Comparison of ENCODE assay signal across 1 cellular context in genomic region chr17:40538936-40539705, GRCh38.
TF ChIP-seq lines count a peak whose summit lies in the region.

No MANE protein-coding gene starts in this region.

TF ChIP-seq in IMR-90, 13 proteins besides CTCF, POLR2A, EP300 and RAD21:
- TF ChIP-seq USF2 (IDR thresholded peaks at IDR 0.05; ENCODE audit: low read depth, low read length): no peak
- TF ChIP-seq MXI1 (IDR thresholded peaks at IDR 0.05; ENCODE audit: borderline replicate concordance, low read depth, low read length): no peak
- TF ChIP-seq NFE2L2 (IDR thresholded peaks at IDR 0.05; ENCODE audit: low read depth, low read length): no peak
- TF ChIP-seq MAZ (IDR thresholded peaks at IDR 0.05; ENCODE audit: borderline replicate concordance, low read depth, low read length): no peak
- TF ChIP-seq ELK1 (IDR thresholded peaks at IDR 0.05; ENCODE audit: borderline replicate concordance, low read depth, low read length): no peak
- no peak for TF ChIP-seq CEBPB (IDR thresholded peaks at IDR 0.05; ENCODE audit: low read depth, low read length)
- TF ChIP-seq RCOR1 (IDR thresholded peaks at IDR 0.05; ENCODE audit: insufficient replicate concordance, low read length): no peak
- no peak for TF ChIP-seq CHD1 (IDR thresholded peaks at IDR 0.05; ENCODE audit: low read depth, low read length)
- no peak for TF ChIP-seq RFX5 (IDR thresholded peaks at IDR 0.05; ENCODE audit: low read depth, low read length)
- no peak for TF ChIP-seq SMC3 (IDR thresholded peaks at IDR 0.05; ENCODE audit: low read depth, low read length)
- no peak for TF ChIP-seq FOS (IDR thresholded peaks at IDR 0.05; ENCODE audit: low read depth, low read length)
- TF ChIP-seq MAFK (IDR thresholded peaks at IDR 0.05; ENCODE audit: low read depth, low read length): no peak
- no peak for TF ChIP-seq BHLHE40 (IDR thresholded peaks at IDR 0.05; ENCODE audit: low read depth, low read length)
TF ChIP-seq in IMR-90: peak in this region for 0.
